7 cellular contexts compared by ENCODE assay signal in genomic region chr20:25195014-25195961, GRCh38. TPM values are rescaled to one million over a fixed set of nuclear protein-coding genes. Genes with fewer than 3 reads are reported as not detected.
DNase-seq lines count a peak whose midpoint lies in the region; ATAC-seq and TF ChIP-seq lines count a peak whose summit lies in the region.

ENTPD6 (plus strand) TSS chr20:25195712; CDS start chr20:25206537, 10,825 bp downstream.

- intact Hi-C loops in sciatic nerve (cut with DNase I): no loop called here

- peak; percentile 46 for TF ChIP-seq CTCF in astrocyte of the spinal cord (IDR thresholded peaks at IDR 0.05; ENCODE audit: low read depth, low read length)

- DNase-seq in NCI-H2029 treated with DMSO at 0.1 percent for 48 hours (lab: John Stamatoyannopoulos, UW): peak; percentile 78
- peak; percentile 79 for DNase-seq in T1000 (lab: John Stamatoyannopoulos, UW)
- DNase-seq in astrocyte of the spinal cord (ENCODE audit: low read depth, low spot score): peak; percentile 88
- DNase-seq in hypothalamus (lab: John Stamatoyannopoulos, UW): peak; percentile 52 to 96 (median 89)
- DNase-seq in sciatic nerve (ENCODE audit: low spot score): peak; percentile 97

- ATAC-seq in GM18517 (IDR thresholded peaks at IDR 0.05; ENCODE audit: unreplicated experiment) (peak; percentile 76), HG02981 (IDR thresholded peaks at IDR 0.05; ENCODE audit: unreplicated experiment) (peak; percentile 80), sciatic nerve (peak; percentile 97)

- in situ Hi-C loops in astrocyte of the spinal cord (cut with HindIII; ENCODE audit: low sequenced_read_pairs): no loop called here

- peak within 1 kb of the TSS; percentile 93 for H3K4me3 ChIP-seq in astrocyte of the spinal cord (ENCODE audit: low read depth, low read length)

RNA-seq across cellular contexts. Expression of gene ENTPD6, which starts in this region (rescaled TPM):
- 59.3 TPM for total RNA-seq in sciatic nerve

Comparison
In these comparisons a context has a peak if more than half of its experiments do, and no peak if none do; other contexts are left out.
1. Peak in every context shown above with its lines: DNase-seq, ATAC-seq and H3K4me3 ChIP-seq.